Comparison of ENCODE assay signal across 17 cellular contexts in the genomic region with DNA sequence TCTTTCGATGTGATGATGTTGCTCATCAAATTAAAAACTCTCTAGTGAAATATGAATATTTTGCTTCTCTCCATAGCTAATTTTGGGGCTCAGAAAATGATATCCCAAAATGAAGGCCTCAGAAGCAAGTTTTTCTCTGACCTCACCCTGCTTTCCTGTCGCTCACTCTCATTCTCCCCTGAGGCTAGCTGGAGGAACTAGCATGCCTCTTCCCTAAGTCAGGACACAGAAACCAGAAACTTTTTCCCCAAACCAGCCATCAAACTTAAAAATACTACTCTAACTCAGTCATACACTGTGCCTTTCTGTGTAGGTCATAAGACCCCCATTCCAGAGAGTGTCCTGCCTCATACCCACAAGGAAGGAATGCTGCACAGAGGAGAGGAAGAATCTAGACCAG.
A peak's percentile ranks its signal among the peaks of the same experiment; 100 is the strongest.
DNase-seq lines count a peak whose midpoint lies in the region; ATAC-seq and TF ChIP-seq lines count a peak whose summit lies in the region.
"Had no signal": no experiment of that assay in that cellular context is flagged by ENCODE, and none has a peak within 500 bp of the region (broad histone marks: within the 10 kb centered on the region; RNA-seq: fewer than 3 reads in every experiment).

No MANE protein-coding gene starts in this region.

- no peak for ATAC-seq in GM18502 (IDR thresholded peaks at IDR 0.05; ENCODE audit: poor library complexity, unreplicated experiment)

- DNase-seq in NCI-H226, result peak; percentile 32
- peak; percentile 17 for DNase-seq in astrocyte of the hippocampus (ENCODE audit: low read depth, low spot score)
- DNase-seq in islet precursor cell, result peak; percentile 67
- DNase-seq in DMS 273 (lab: John Stamatoyannopoulos, UW; ENCODE audit: unreplicated experiment), result no peak
- DNase-seq in NCI-H82 treated with DMSO at 0.1 percent for 48 hours (lab: John Stamatoyannopoulos, UW; ENCODE audit: unreplicated experiment), result no peak
- no peak for DNase-seq in suprapubic skin (ENCODE audit: low spot score in 2 of 2)
- DNase-seq: ACHN; C1 segment of cervical spinal cord; CD8-positive, alpha-beta memory T cell; H7; NCI-H1092 treated with DMSO at 0.1 percent for 48 hours; NCI-H1694 treated with DMSO at 0.1 percent for 48 hours; NCI-H524 treated with DMSO at 0.1 percent for 48 hours; PC-9; SJCRH30 had no signal

- H3K27me3 ChIP-seq in suprapubic skin, result no peaks in the 10 kb centered on the region
- H3K27me3 ChIP-seq: SJCRH30 had no signal

- no peak for TF ChIP-seq EP300 in suprapubic skin (IDR thresholded peaks at IDR 0.05)

- H3K9me3 ChIP-seq in suprapubic skin, result no peaks in the 10 kb centered on the region
- H3K9me3 ChIP-seq: SJCRH30 had no signal

- H3K4me3 ChIP-seq in suprapubic skin, result no peak overlapping the region
- H3K4me3 ChIP-seq: PC-9, SJCRH30 had no signal

- no peak for TF ChIP-seq POLR2A in suprapubic skin (IDR thresholded peaks at IDR 0.05)

- H3K27ac ChIP-seq in suprapubic skin, result no peak overlapping the region
- H3K27ac ChIP-seq: PC-9, RWPE1, SJCRH30 had no signal

- TF ChIP-seq CTCF in suprapubic skin (IDR thresholded peaks at IDR 0.05), result no peak

- H3K36me3 ChIP-seq in suprapubic skin, result no peaks in the 10 kb centered on the region
- H3K36me3 ChIP-seq: SJCRH30 had no signal

- WGBS in suprapubic skin, result 82% methylated on average over 2 of the region's 2 CpGs

- no peaks in the 10 kb centered on the region for H3K4me1 ChIP-seq in suprapubic skin
- H3K4me1 ChIP-seq: SJCRH30 had no signal

Comparison
In these comparisons a context has a peak if more than half of its experiments do, and no peak if none do; other contexts are left out.
1. DNase-seq: peak in NCI-H226 (single experiment), astrocyte of the hippocampus (single experiment) and islet precursor cell (single experiment); none in DMS 273 (single experiment), NCI-H82 treated with DMSO at 0.1 percent for 48 hours (single experiment) and suprapubic skin (0 of 2).